In the genomic region with DNA sequence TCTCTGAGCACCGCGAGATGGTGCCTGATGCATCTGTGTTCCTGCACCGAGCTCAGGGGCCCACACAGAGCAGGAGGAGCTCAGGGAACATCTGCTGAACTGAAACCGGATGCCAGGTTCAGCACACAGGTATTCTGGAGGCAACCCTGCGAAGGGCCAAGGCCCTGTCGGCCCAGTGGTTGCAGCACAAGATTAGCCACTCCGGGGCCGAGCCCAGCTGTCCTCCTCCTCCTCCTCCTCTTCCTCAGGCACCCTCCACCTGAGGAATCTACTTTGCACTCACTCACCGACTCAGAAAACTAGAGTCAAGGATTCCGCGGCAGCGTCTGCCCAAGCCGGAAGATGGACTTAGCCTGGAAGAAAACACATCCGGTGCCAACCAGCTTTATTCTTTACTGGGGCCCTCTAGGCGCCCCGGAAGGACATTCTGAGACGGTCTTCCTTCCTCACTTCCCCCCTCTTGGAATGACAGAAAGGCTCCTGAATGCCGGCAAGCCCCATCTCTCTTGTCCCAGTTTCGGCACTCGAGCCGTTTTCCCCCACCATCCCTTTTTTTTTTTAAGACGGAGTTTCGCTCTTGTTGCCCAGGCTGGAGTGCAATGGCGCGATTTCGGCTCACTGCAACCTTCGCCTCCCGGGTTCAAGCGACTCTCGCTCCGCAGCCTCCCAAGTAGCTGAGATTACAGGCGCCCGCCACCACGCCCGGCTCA, we compare ENCODE assay signal across 8 cellular contexts. TPM values are rescaled to one million over a fixed set of nuclear protein-coding genes. Genes with fewer than 3 reads are reported as not detected.
DNase-seq lines count a peak whose midpoint lies in the region; ATAC-seq and TF ChIP-seq lines count a peak whose summit lies in the region.

A gene with protein sequence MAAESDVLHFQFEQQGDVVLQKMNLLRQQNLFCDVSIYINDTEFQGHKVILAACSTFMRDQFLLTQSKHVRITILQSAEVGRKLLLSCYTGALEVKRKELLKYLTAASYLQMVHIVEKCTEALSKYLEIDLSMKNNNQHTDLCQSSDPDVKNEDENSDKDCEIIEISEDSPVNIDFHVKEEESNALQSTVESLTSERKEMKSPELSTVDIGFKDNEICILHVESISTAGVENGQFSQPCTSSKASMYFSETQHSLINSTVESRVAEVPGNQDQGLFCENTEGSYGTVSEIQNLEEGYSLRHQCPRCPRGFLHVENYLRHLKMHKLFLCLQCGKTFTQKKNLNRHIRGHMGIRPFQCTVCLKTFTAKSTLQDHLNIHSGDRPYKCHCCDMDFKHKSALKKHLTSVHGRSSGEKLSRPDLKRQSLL (minus strand): TSS at position 360 of the 710 bp plus-strand sequence. CDS start 1,251 bp downstream, outside the sequence.

- H3K4me3 ChIP-seq in GM23248 (peak within 1 kb of the TSS; percentile 95), Karpas-422 (ENCODE audit: low read length) (peak within 1 kb of the TSS; percentile 78), fibroblast of the aortic adventitia (ENCODE audit: low read depth, low read length) (peak within 1 kb of the TSS; percentile 95), subcutaneous abdominal adipose tissue (ENCODE audit: low read depth in 1 of 5, low read length in 5 of 5) (peak within 1 kb of the TSS; percentile 94 to 99 (median 98))

- in situ Hi-C loops in GM23248 (cut with MboI), result no loop called here

- H3K9ac ChIP-seq in GM23248, result peak within 1 kb of the TSS; percentile 94
- peak within 1 kb of the TSS; percentile 79 for H3K9ac ChIP-seq in Karpas-422 (ENCODE audit: low read length)
- peak within 1 kb of the TSS; percentile 74 to 95 (median 83) for H3K9ac ChIP-seq in subcutaneous abdominal adipose tissue (ENCODE audit: low read length in 5 of 5)

- H3K27me3 Mint-ChIP-seq in activated T-helper 17 cell treated with anti-CD3 and anti-CD28 coated beads, Interleukin-2, amount 50 U/mL, for 72 hours, result no peaks in the 10 kb centered on the region
- H3K27me3 Mint-ChIP-seq in nephron progenitor cell (ENCODE audit: low read depth, poor library complexity), result no peaks in the 10 kb centered on the region

- peak within 1 kb of the TSS; percentile 100 for H3K4me3 Mint-ChIP-seq in activated T-helper 17 cell treated with anti-CD3 and anti-CD28 coated beads, Interleukin-2, amount 50 U/mL, for 72 hours
- H3K4me3 Mint-ChIP-seq in nephron progenitor cell, result peak within 1 kb of the TSS; percentile 98

- H4K20me1 ChIP-seq in GM23248 (ENCODE audit: insufficient read depth) (no peaks in the 10 kb centered on the region), Karpas-422 (ENCODE audit: insufficient read depth, low read depth, low read length) (no peaks in the 10 kb centered on the region)

- no peaks in the 10 kb centered on the region for H3K9me2 ChIP-seq in GM23248 (ENCODE audit: insufficient read depth)
- H3K9me2 ChIP-seq in Karpas-422 (replicated peaks; ENCODE audit: insufficient read depth, low read length), result no peaks in the 10 kb centered on the region

- WGBS in GM23248 (ENCODE audit: low coverage in 1 of 2, low lambda C conversion rate in 2 of 2, missing lambda C conversion rate in 2 of 2), 2 experiments, result 1% methylated on average over 34 to 35 of the region's 35 CpGs

- H3K9me3 ChIP-seq in GM23248 (ENCODE audit: low read depth) (no peaks in the 10 kb centered on the region), Karpas-422 (ENCODE audit: low read length) (no peaks in the 10 kb centered on the region), subcutaneous abdominal adipose tissue (ENCODE audit: control insufficient read depth in 5 of 5, low read length in 5 of 5) (no peaks in the 10 kb centered on the region)

- H3K4me2 ChIP-seq in GM23248 (ENCODE audit: unreplicated experiment), result peak within 1 kb of the TSS; percentile 90
- H3K4me2 ChIP-seq in Karpas-422 (ENCODE audit: low read depth, low read length, poor library complexity, severe bottlenecking), result peak within 1 kb of the TSS; percentile 80

- no peaks in the 10 kb centered on the region for H3K27me3 ChIP-seq in GM23248 (replicated peaks; ENCODE audit: insufficient read depth)
- no peaks in the 10 kb centered on the region for H3K27me3 ChIP-seq in Karpas-422 (ENCODE audit: low read length)
- H3K27me3 ChIP-seq in subcutaneous abdominal adipose tissue (ENCODE audit: control insufficient read depth in 5 of 5, insufficient read depth in 4 of 5, low read length in 5 of 5), result no peaks in the 10 kb centered on the region

- peak within 1 kb of the TSS; percentile 100 for H3K27ac Mint-ChIP-seq in activated T-helper 17 cell treated with anti-CD3 and anti-CD28 coated beads, Interleukin-2, amount 50 U/mL, for 72 hours
- peak within 1 kb of the TSS; percentile 96 for H3K27ac Mint-ChIP-seq in nephron progenitor cell

- H3K79me2 ChIP-seq in GM23248 (ENCODE audit: insufficient read depth), result peaks cover 60% of the 10 kb centered on the region
- peaks cover 67% of the 10 kb centered on the region for H3K79me2 ChIP-seq in Karpas-422 (ENCODE audit: low read length)

- H2AFZ ChIP-seq in GM23248, result peak within 1 kb of the TSS; percentile 91
- H2AFZ ChIP-seq in Karpas-422 (ENCODE audit: low read length), result no peak within 1 kb of the TSS

- H3K4me1 ChIP-seq in GM23248 (ENCODE audit: insufficient read depth) (peaks cover 6% of the 10 kb centered on the region), Karpas-422 (ENCODE audit: low read length) (peaks cover 19% of the 10 kb centered on the region), subcutaneous abdominal adipose tissue (ENCODE audit: control insufficient read depth in 5 of 5, insufficient read depth in 5 of 5, low read length in 5 of 5) (peaks cover 0 to 18% (median 15%) of the 10 kb centered on the region in 5 donors)

- DNase-seq in EH (ENCODE audit: low read depth) (peak; percentile 91), GM23248 (peak; percentile 93), Karpas-422 (peak; percentile 94), RPMI7951 (ENCODE audit: low read depth) (peak; percentile 86), fibroblast of the aortic adventitia (ENCODE audit: low read depth) (peak; percentile 84), nephron progenitor cell (peak; percentile 53)

- peaks cover 49% of the 10 kb centered on the region for H3K36me3 Mint-ChIP-seq in activated T-helper 17 cell treated with anti-CD3 and anti-CD28 coated beads, Interleukin-2, amount 50 U/mL, for 72 hours (ENCODE audit: low read depth)
- H3K36me3 Mint-ChIP-seq in nephron progenitor cell (ENCODE audit: low read depth), result peaks cover 24% of the 10 kb centered on the region

- peaks cover 37% of the 10 kb centered on the region; the same call in 1 of the 2 replicates for H3F3A ChIP-seq in GM23248 (ENCODE audit: insufficient read depth)

- peaks cover 20% of the 10 kb centered on the region for H3K4me1 Mint-ChIP-seq in activated T-helper 17 cell treated with anti-CD3 and anti-CD28 coated beads, Interleukin-2, amount 50 U/mL, for 72 hours
- peaks cover 22% of the 10 kb centered on the region for H3K4me1 Mint-ChIP-seq in nephron progenitor cell

- no peaks in the 10 kb centered on the region for H3K9me3 Mint-ChIP-seq in activated T-helper 17 cell treated with anti-CD3 and anti-CD28 coated beads, Interleukin-2, amount 50 U/mL, for 72 hours
- no peaks in the 10 kb centered on the region for H3K9me3 Mint-ChIP-seq in nephron progenitor cell

- H3K36me3 ChIP-seq in GM23248 (ENCODE audit: low read depth) (peaks cover 19% of the 10 kb centered on the region), Karpas-422 (ENCODE audit: insufficient read depth, low read length) (peaks cover 29% of the 10 kb centered on the region; the same call in 1 of the 2 replicates), subcutaneous abdominal adipose tissue (ENCODE audit: control insufficient read depth in 5 of 5, insufficient read depth in 5 of 5, low read length in 5 of 5) (peaks cover 12 to 22% (median 16%) of the 10 kb centered on the region in 5 donors)

- no peak for TF ChIP-seq CTCF in fibroblast of the aortic adventitia (IDR thresholded peaks at IDR 0.05; ENCODE audit: insufficient read depth, low read length)
- TF ChIP-seq CTCF in nephron progenitor cell (IDR thresholded peaks at IDR 0.05), result no peak

- peak within 1 kb of the TSS; percentile 88 for H3K27ac ChIP-seq in GM23248
- H3K27ac ChIP-seq in Karpas-422 (ENCODE audit: low read length), result peak within 1 kb of the TSS; percentile 92
- H3K27ac ChIP-seq in subcutaneous abdominal adipose tissue (ENCODE audit: low read depth, low read length), result peak within 1 kb of the TSS; percentile 76

- peak; percentile 96 for ATAC-seq in activated T-helper 17 cell treated with anti-CD3 and anti-CD28 coated beads, Interleukin-2, amount 50 U/mL, for 72 hours (replicated peaks)

RNA-seq across cellular contexts. Expression of the gene that starts here (rescaled TPM):
- total RNA-seq in GM23248 (2014; rRNA removed; shearing (Covaris generic)), result 8.3 and 9.8 TPM in 2 replicates
- polyA plus RNA-seq in GM23248 (2016; fragmentation: Nextera tagmentation; extraction: Ambion mirVana), result 4.4 and 4.5 TPM in 2 replicates
- 10.8 and 26.5 TPM in 2 replicates for total RNA-seq in Karpas-422 (2014; rRNA removed; shearing (Covaris generic); ENCODE audit: low replicate concordance)
- total RNA-seq in RPMI7951 (2014; rRNA removed; shearing (Covaris generic)), result 8.3 and 11.7 TPM in 2 replicates
- total RNA-seq in activated T-helper 17 cell treated with anti-CD3 and anti-CD28 coated beads, Interleukin-2, amount 50 U/mL, for 72 hours, result 10 to 100 TPM; 10.2 to 14.8 TPM
- total RNA-seq in fibroblast of the aortic adventitia (ENCODE audit: low replicate concordance), result 9.1 and 17.7 TPM in 2 replicates

Comparison
In these comparisons a context has a peak if more than half of its experiments do, and no peak if none do; other contexts are left out.
1. Peak in every context shown above with its lines: DNase-seq, ATAC-seq, H3K4me3 ChIP-seq and H3K27ac ChIP-seq.